ENCODE assay signal across 1 cellular context in the genomic region with DNA sequence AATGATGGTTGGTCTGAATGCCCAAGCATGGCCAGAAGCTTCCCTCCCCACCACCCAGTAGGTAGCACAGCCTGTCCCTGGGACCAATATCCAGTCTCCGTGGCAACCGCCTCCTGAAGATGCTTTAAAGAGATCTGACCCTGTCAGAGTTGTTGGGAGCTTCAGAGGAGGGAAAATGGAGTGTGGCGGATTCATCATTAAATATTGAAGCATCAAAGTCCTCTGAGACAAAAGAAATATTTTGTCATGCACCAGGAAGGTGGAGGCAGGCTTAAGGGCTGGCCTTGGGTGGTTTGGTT.
TF ChIP-seq lines count a peak whose summit lies in the region.

No MANE protein-coding gene starts in this region.

TF ChIP-seq in GM23338, 12 proteins besides CTCF, POLR2A, EP300 and RAD21 (continued from another document):
- no peak for TF ChIP-seq JUNB (IDR thresholded peaks at IDR 0.05; ENCODE audit: unreplicated experiment)
